Comparison of ENCODE assay signal across 8 cellular contexts in genomic region chr12:103877934-103878510, GRCh38. TPM values are rescaled to one million over a fixed set of nuclear protein-coding genes. Genes with fewer than 3 reads are reported as not detected.
DNase-seq lines count a peak whose midpoint lies in the region; ATAC-seq and TF ChIP-seq lines count a peak whose summit lies in the region.

No MANE protein-coding gene starts in this region.

- no peak overlapping the region for H3K27ac Mint-ChIP-seq in activated B cell treated with CpG ODN at 0.5 μM for 24 hours

- H3K27me3 Mint-ChIP-seq in activated B cell treated with CpG ODN at 0.5 μM for 24 hours = no peaks in the 10 kb centered on the region

- intact Hi-C loops in activated B cell treated with CpG ODN at 0.5 μM for 24 hours (cut with micrococcal nuclease) = loop anchor here (1.0 to 2.0 kb wide), 5 partner anchors 37 to 231 kb away; partner anchors contain the start of genes HCFC2 and NT5DC3

- TF ChIP-seq CTCF in HFF-Myc (IDR thresholded peaks at IDR 0.05; ENCODE audit: low read depth, low read length, missing control alignments) (peak; percentile 86), activated B cell treated with CpG ODN at 0.5 μM for 24 hours (IDR thresholded peaks at IDR 0.05) (peak; percentile 47)

- ATAC-seq in activated B cell treated with CpG ODN at 0.5 μM for 24 hours (ENCODE audit: low read depth) (peak; percentile 53), left lobe of liver (peak; percentile 97), GM21447 (IDR thresholded peaks at IDR 0.05; ENCODE audit: unreplicated experiment) (no peak)

- POLR2A ChIA-PET in activated B cell treated with CpG ODN at 0.5 μM for 24 hours (lab: Charles Lee) = interaction anchor here (1.0 to 7.0 kb wide), 2 partner anchors 51 to 88 kb away, joined by 4 to 42 read pairs; partner anchors contain the start of genes HSP90B1 and TDG

- no peaks in the 10 kb centered on the region for H3K36me3 Mint-ChIP-seq in activated B cell treated with CpG ODN at 0.5 μM for 24 hours (ENCODE audit: low read depth)

- no peak overlapping the region for H3K4me3 Mint-ChIP-seq in activated B cell treated with CpG ODN at 0.5 μM for 24 hours

- H3K4me3 ChIP-seq in HFF-Myc (replicated peaks; ENCODE audit: low read depth, low read length) = no peak overlapping the region

- no peaks in the 10 kb centered on the region for H3K9me3 Mint-ChIP-seq in activated B cell treated with CpG ODN at 0.5 μM for 24 hours

- peaks cover 24% of the 10 kb centered on the region for H3K4me1 Mint-ChIP-seq in activated B cell treated with CpG ODN at 0.5 μM for 24 hours

- CTCF ChIA-PET in activated B cell treated with CpG ODN at 0.5 μM for 24 hours (lab: Charles Lee) = interaction anchor here (0.7 to 3.9 kb wide), 5 partner anchors 29 to 233 kb away, joined by 3 to 27 read pairs (median 3); no protein-coding TSS in a partner anchor

- DNase-seq in D341Med (ENCODE audit: low spot score) = peak; percentile 83
- peak; percentile 60 for DNase-seq in HFF-Myc (ENCODE audit: extremely low read depth, low read depth)
- DNase-seq in NCI-H2196 (lab: John Stamatoyannopoulos, UW; ENCODE audit: unreplicated experiment) = peak; percentile 83
- no peak for DNase-seq in activated B cell treated with CpG ODN at 0.5 μM for 24 hours
- DNase-seq in cerebellum (ENCODE audit: low spot score) = peak; percentile 30
- peak; percentile 58 for DNase-seq in left lobe of liver (ENCODE audit: low spot score)
- peak; percentile 17 for DNase-seq in stimulated activated CD8-positive, alpha-beta memory T cell treated with anti-CD3 and anti-CD28 coated beads, Interleukin-12 subunit alpha, Interleukin-12 subunit beta, amount 100 ng/mL, for 24 hours (ENCODE audit: extremely low read depth)

RNA-seq across cellular contexts. Expression of gene NT5DC3, which starts 37.0 kb away (rescaled TPM):
- total RNA-seq in activated B cell treated with CpG ODN at 0.5 μM for 24 hours (11.6 and 12.4 TPM in 2 replicates), cerebellum (13.5 TPM), left lobe of liver (9.3 TPM)

RNA-seq across cellular contexts. Expression of gene HSP90B1, which starts 52.2 kb away (rescaled TPM):
- total RNA-seq in activated B cell treated with CpG ODN at 0.5 μM for 24 hours (346 and 368 TPM in 2 replicates), cerebellum (165 TPM), left lobe of liver (617 TPM)
